ENCODE assay signal across 8 cellular contexts in the genomic region with DNA sequence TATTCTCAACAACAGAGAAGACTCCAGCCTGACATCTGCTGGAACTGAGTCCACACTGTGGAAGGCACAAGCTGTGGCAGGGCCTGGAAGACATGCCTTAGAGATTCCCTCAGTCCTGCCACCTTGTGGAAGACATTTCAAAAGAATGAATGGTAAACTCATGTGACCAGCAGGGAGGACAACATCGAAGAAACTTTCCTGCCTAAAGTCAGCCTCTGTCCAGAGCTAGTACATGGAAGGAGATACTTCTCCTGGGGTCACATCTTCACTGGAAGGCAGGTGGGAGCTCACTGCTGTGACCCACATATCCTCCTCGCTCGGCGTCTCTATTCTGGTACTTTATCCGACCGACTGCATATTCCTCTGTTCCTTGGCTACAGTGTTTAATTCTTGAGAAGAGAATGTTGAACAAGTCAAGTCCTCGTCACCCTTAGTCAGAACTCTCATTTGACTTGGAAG. TPM values are rescaled to one million over a fixed set of nuclear protein-coding genes. Genes with fewer than 3 reads are reported as not detected.
DNase-seq lines count a peak whose midpoint lies in the region; ATAC-seq and TF ChIP-seq lines count a peak whose summit lies in the region.

No MANE protein-coding gene starts in this region.

- H3K27ac ChIP-seq in CD4-positive, alpha-beta memory T cell (ENCODE audit: low read depth, low read length): no peak overlapping the region
- H3K27ac ChIP-seq in ectodermal cell (ENCODE audit: insufficient read depth, low read depth, low read length, poor library complexity, severe bottlenecking) (peak overlapping the region; percentile 53), lung (ENCODE audit: low read depth in 1 of 2, low read length in 1 of 2) (no peak overlapping the region)

- TF ChIP-seq CTCF in lung (IDR thresholded peaks at IDR 0.05; ENCODE audit: control extremely low read depth, extremely low read depth): peak; percentile 37

- intact Hi-C loops in CD4-positive, alpha-beta memory T cell (cut with micrococcal nuclease): loop anchor here (5.0 kb wide), 1 partner anchor 56 kb away; no protein-coding TSS in a partner anchor

- H3K4me1 Mint-ChIP-seq in CD4-positive, alpha-beta memory T cell: peaks cover 5 to 11% (median 9%) of the 10 kb centered on the region in 4 donors

- H3K9me3 Mint-ChIP-seq in CD4-positive, alpha-beta memory T cell: no peaks in the 10 kb centered on the region

- CTCF ChIA-PET in CD4-positive, alpha-beta memory T cell (lab: Charles Lee; ENCODE audit: partially characterized antibody): interaction anchor here (0.6 to 2.1 kb wide), 4 partner anchors 14 to 44 kb away, joined by 3 to 7 read pairs (median 3); no protein-coding TSS in a partner anchor

- peaks cover 15% of the 10 kb centered on the region for H3K36me3 ChIP-seq in CD4-positive, alpha-beta memory T cell (ENCODE audit: insufficient read depth, low read length)
- H3K36me3 ChIP-seq in ectodermal cell (ENCODE audit: control insufficient read depth, insufficient read depth, low read length): peaks cover 19% of the 10 kb centered on the region
- peaks cover 7 to 11% of the 10 kb centered on the region in 2 donors for H3K36me3 ChIP-seq in lung (ENCODE audit: control insufficient read depth in 2 of 2, insufficient read depth in 2 of 2, low read length in 2 of 2)

- peak overlapping the region in 2 of 7 donors; percentile 56 to 63 for H3K27ac Mint-ChIP-seq in CD4-positive, alpha-beta memory T cell

- ATAC-seq in GM18867 (IDR thresholded peaks at IDR 0.05; ENCODE audit: unreplicated experiment) (peak; percentile 62), lung (ENCODE audit: insufficient read depth, low FRiP score) (peak; percentile 86)

- H3K36me3 Mint-ChIP-seq in CD4-positive, alpha-beta memory T cell: peaks cover 25 to 46% of the 10 kb centered on the region in 2 donors

- H3K27me3 ChIP-seq in CD4-positive, alpha-beta memory T cell (ENCODE audit: insufficient read depth, low read length): no peaks in the 10 kb centered on the region
- H3K27me3 ChIP-seq in ectodermal cell (ENCODE audit: control insufficient read depth, insufficient read depth, low read length, poor library complexity, severe bottlenecking) (no peaks in the 10 kb centered on the region), lung (ENCODE audit: control insufficient read depth, insufficient read depth) (no peaks in the 10 kb centered on the region)

- no peaks in the 10 kb centered on the region for H3K4me1 ChIP-seq in CD4-positive, alpha-beta memory T cell (ENCODE audit: insufficient read depth, low read length)
- no peaks in the 10 kb centered on the region for H3K4me1 ChIP-seq in ectodermal cell (ENCODE audit: control insufficient read depth, insufficient read depth, low read length)
- H3K4me1 ChIP-seq in lung (ENCODE audit: control insufficient read depth in 2 of 2, insufficient read depth in 2 of 2, low read length in 2 of 2): no peaks in the 10 kb centered on the region

- DNase-seq in CD4-positive, alpha-beta memory T cell: peak in 3 of 5 donors; percentile 2 to 17 (median 9)
- DNase-seq in HuH-7.5 (ENCODE audit: low spot score) (peak; percentile 59), SK-N-DZ (ENCODE audit: low spot score) (peak; percentile 56), lung (ENCODE audit: low spot score) (peak; percentile 37), NCI-H187 treated with DMSO at 0.1 percent for 48 hours (lab: John Stamatoyannopoulos, UW) (no peak)
- DNase-seq in effector CD8-positive, alpha-beta T cell (lab: John Stamatoyannopoulos, UW): no peak

- H3K4me3 ChIP-seq in CD4-positive, alpha-beta memory T cell (ENCODE audit: low read length in 2 of 2): no peak overlapping the region
- H3K4me3 ChIP-seq in ectodermal cell (ENCODE audit: insufficient read depth, low read depth, low read length): no peak overlapping the region
- no peak overlapping the region for H3K4me3 ChIP-seq in lung

- POLR2A ChIA-PET in CD4-positive, alpha-beta memory T cell (lab: Charles Lee; ENCODE audit: partially characterized antibody): interaction anchor here (0.5 to 1.0 kb wide), 2 partner anchors 13 to 70 kb away, joined by 3 to 4 read pairs; no protein-coding TSS in a partner anchor

- no peaks in the 10 kb centered on the region for H3K9me3 ChIP-seq in CD4-positive, alpha-beta memory T cell (ENCODE audit: control insufficient read depth in 1 of 2, low read length in 2 of 2)
- H3K9me3 ChIP-seq in ectodermal cell (ENCODE audit: control insufficient read depth, low read length) (no peaks in the 10 kb centered on the region), lung (ENCODE audit: control insufficient read depth in 2 of 2, insufficient read depth in 1 of 2, low read length in 1 of 2) (no peaks in the 10 kb centered on the region)

- WGBS in ectodermal cell, 2 experiments: 78 to 79% methylated on average over 7 of the region's 7 CpGs
- 76 to 82% methylated on average over 7 of the region's 7 CpGs for WGBS in lung, 2 donors

- no peak overlapping the region for H3K4me3 Mint-ChIP-seq in CD4-positive, alpha-beta memory T cell

- H3K27me3 Mint-ChIP-seq in CD4-positive, alpha-beta memory T cell: no peaks in the 10 kb centered on the region

RNA-seq across cellular contexts. Expression of a gene that starts 59.5 kb away (rescaled TPM):
- total RNA-seq in CD4-positive, alpha-beta memory T cell: 100 to 1,000 TPM; 161 to 184 TPM
- polyA plus RNA-seq in CD4-positive, alpha-beta memory T cell: 10 to 100 TPM; 20.3 to 20.5 TPM
- 20.8 and 31.6 TPM in 2 replicates for polyA plus RNA-seq in SK-N-DZ (2014; cell fraction: cytosol; rRNA removed)
- polyA plus RNA-seq in SK-N-DZ (2014; cell fraction: nucleus; rRNA removed): 16.8 and 32.0 TPM in 2 replicates
- 81.2 TPM for polyA plus RNA-seq in ectodermal cell (2013, experiment 1 of 4)
- 84.4 TPM for polyA plus RNA-seq in ectodermal cell (2013, experiment 2 of 4)
- 58.9 TPM for polyA plus RNA-seq in ectodermal cell (2013, experiment 3 of 4)
- 68.3 TPM for polyA plus RNA-seq in ectodermal cell (2013, experiment 4 of 4)
- total RNA-seq in lung: 100 to 1,000 TPM in 1 of 2 donors, 10 to 100 TPM in 1; 72.5 to 145 TPM
- polyA plus RNA-seq in lung: 10 to 100 TPM; 27.4 to 29.5 TPM

Comparison
In these comparisons a context has a peak if more than half of its experiments do, and no peak if none do; other contexts are left out.
1. DNase-seq: peak in CD4-positive, alpha-beta memory T cell (3 of 5), HuH-7.5 (single experiment), SK-N-DZ (single experiment) and lung (single experiment); none in NCI-H187 treated with DMSO at 0.1 percent for 48 hours (single experiment) and effector CD8-positive, alpha-beta T cell (single experiment).